ENCODE assay signal across 13 cellular contexts in the genomic region with DNA sequence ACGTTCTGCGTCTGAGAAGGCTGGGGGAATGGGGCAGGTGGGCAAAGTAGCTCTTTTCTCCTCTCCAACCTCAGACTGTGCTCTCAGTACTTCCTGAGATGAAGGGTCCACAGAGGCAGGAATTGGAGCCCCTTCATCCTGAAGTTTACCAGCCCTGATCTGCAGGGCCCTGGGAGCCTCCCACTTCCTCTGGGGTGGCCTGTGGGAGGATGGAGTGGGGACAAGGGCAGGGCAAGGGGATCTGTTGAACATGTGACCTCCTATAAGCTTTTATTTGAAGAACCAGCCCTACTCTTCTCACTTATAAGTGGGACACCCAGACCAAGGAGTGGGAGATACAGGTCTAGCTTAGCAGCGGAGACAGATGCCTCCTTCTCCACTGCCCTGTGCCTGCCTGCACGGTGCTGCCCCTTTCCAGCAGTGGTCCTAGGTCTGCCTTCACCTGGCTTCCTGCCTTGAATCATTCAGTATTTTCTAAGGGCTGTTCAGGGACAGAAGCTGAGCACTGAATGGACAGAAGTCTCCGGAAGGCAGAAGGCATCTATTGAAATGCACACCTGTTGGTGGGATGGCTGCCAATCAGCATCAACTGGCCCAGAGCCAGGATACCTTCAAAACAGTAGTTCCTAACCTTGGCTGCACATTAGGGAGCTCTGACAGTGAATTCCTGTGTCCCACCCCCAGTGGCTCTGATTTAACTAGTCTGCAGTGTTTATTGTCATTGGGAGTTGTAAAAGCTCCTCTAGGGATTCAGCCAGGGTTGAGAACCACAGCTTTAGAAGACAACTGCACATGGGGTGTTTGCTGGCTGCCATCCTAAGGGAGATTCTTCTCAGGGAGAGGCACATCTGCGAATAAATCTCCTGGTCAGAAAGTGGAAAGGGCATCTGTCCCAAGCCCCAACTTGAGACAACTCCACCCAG. TPM values are rescaled to one million over a fixed set of nuclear protein-coding genes. Genes with fewer than 3 reads are reported as not detected.
DNase-seq lines count a peak whose midpoint lies in the region; ATAC-seq, FAIRE-seq and TF ChIP-seq lines count a peak whose summit lies in the region.
"Had no signal": no experiment of that assay in that cellular context is flagged by ENCODE, and none has a peak within 500 bp of the region (broad histone marks: within the 10 kb centered on the region; RNA-seq: fewer than 3 reads in every experiment).

No MANE protein-coding gene starts in this region.

- H3K9me3 Mint-ChIP-seq in naive thymus-derived CD8-positive, alpha-beta T cell = no peaks in the 10 kb centered on the region
- H3K9me3 Mint-ChIP-seq: activated CD4-positive, alpha-beta T cell treated with anti-CD3 and anti-CD28 coated beads, Interleukin-2, amount 10 ng/mL, durations not matched to agents 7 days and 5 days had no signal

- H3K36me3 ChIP-seq in gastrocnemius medialis = no peaks in the 10 kb centered on the region
- H3K36me3 ChIP-seq: thoracic aorta had no signal

- H3K36me3 Mint-ChIP-seq in naive thymus-derived CD8-positive, alpha-beta T cell = no peaks in the 10 kb centered on the region

- FAIRE-seq in GM19239 (lab: Jason Lieb, UNC) = no peak
- FAIRE-seq: colon had no signal

- H3K4me1 ChIP-seq in gastrocnemius medialis = peaks cover 5 to 6% of the 10 kb centered on the region in 2 donors
- H3K4me1 ChIP-seq: psoas muscle had no signal

- TF ChIP-seq POLR2A in gastrocnemius medialis (IDR thresholded peaks at IDR 0.05) = no peak

- no peaks in the 10 kb centered on the region for H3K9me3 ChIP-seq in gastrocnemius medialis
- H3K9me3 ChIP-seq: psoas muscle, thoracic aorta had no signal

- TF ChIP-seq CTCF in gastrocnemius medialis (IDR thresholded peaks at IDR 0.05 in 4 of 5, conservative IDR thresholded peaks at IDR 0.05 in 1 of 5) = no peak

- DNase-seq in NCI-H146 (lab: John Stamatoyannopoulos, UW) (peak; percentile 36), NCI-H146 treated with DMSO at 0.1 percent for 48 hours (lab: John Stamatoyannopoulos, UW; ENCODE audit: unreplicated experiment) (no peak), MV-4-11 (lab: John Stamatoyannopoulos, UW) (peak; percentile 10), caudate nucleus (lab: John Stamatoyannopoulos, UW) (no peak), gastrocnemius medialis (no peak), iPS-NIHi11 (ENCODE audit: low spot score) (no peak), GM19239 (ENCODE audit: insufficient read length, low spot score) (no peak)
- DNase-seq in naive thymus-derived CD8-positive, alpha-beta T cell = no peak

- peaks cover 5 to 27% (median 9%) of the 10 kb centered on the region in 4 donors for H3K4me1 Mint-ChIP-seq in naive thymus-derived CD8-positive, alpha-beta T cell

- H3K27ac ChIP-seq in caudate nucleus (ENCODE audit: low read depth, low read length) = peak overlapping the region; percentile 3
- peak overlapping the region; percentile 62 to 69 (median 64) for H3K27ac ChIP-seq in gastrocnemius medialis

- H3K27me3 Mint-ChIP-seq in naive thymus-derived CD8-positive, alpha-beta T cell = peaks cover 23 to 56% (median 43%) of the 10 kb centered on the region in 5 donors

- in situ Hi-C loops in gastrocnemius medialis (cut with MboI; ENCODE audit: low sequenced_read_pairs in 4 of 4) = no loop called here

- peaks cover 6 to 11% (median 9%) of the 10 kb centered on the region in 3 donors for H3K27me3 ChIP-seq in gastrocnemius medialis

- H3K4me3 Mint-ChIP-seq in naive thymus-derived CD8-positive, alpha-beta T cell = no peak overlapping the region
- H3K4me3 Mint-ChIP-seq: activated CD4-positive, alpha-beta T cell treated with anti-CD3 and anti-CD28 coated beads, Interleukin-2, amount 10 ng/mL, durations not matched to agents 7 days and 5 days had no signal

- intact Hi-C loops in gastrocnemius medialis (cut with DNase I; ENCODE audit: low total_unique reads) = no loop called here

- H3K4me3 ChIP-seq in gastrocnemius medialis = no peak overlapping the region
- H3K4me3 ChIP-seq: psoas muscle, thoracic aorta had no signal

- H3K27ac Mint-ChIP-seq in naive thymus-derived CD8-positive, alpha-beta T cell = no peak overlapping the region
- H3K27ac Mint-ChIP-seq: activated CD4-positive, alpha-beta T cell treated with anti-CD3 and anti-CD28 coated beads, Interleukin-2, amount 10 ng/mL, durations not matched to agents 7 days and 5 days had no signal

- POLR2A ChIA-PET in naive thymus-derived CD8-positive, alpha-beta T cell (lab: Charles Lee) = no interaction called here

- ATAC-seq in gastrocnemius medialis = no peak
- ATAC-seq in naive thymus-derived CD8-positive, alpha-beta T cell = no peak

RNA-seq across cellular contexts. Expression of a gene that starts 2.7 kb away (rescaled TPM):
- total RNA-seq in gastrocnemius medialis = under 1 TPM in 3 of 4 donors, not detected in 1; 0.69 to 0.92 (median 0.72) TPM
- total RNA-seq in naive thymus-derived CD8-positive, alpha-beta T cell = under 1 TPM in 1 of 2 experiments, not detected in 1; 0.88 TPM
- polyA plus RNA-seq in naive thymus-derived CD8-positive, alpha-beta T cell = not detected
- total RNA-seq: activated CD4-positive, alpha-beta T cell treated with anti-CD3 and anti-CD28 coated beads, Interleukin-2, amount 10 ng/mL, durations not matched to agents 7 days and 5 days; T-helper 1 cell treated with Interleukin-12 subunit alpha and Interleukin-12 subunit beta and Interleukin-4 antibody, amounts not matched to agents 30 ng/mL and 1 ng/mL, for 36 hours had no signal

Comparison
In these comparisons a context has a peak if more than half of its experiments do, and no peak if none do; other contexts are left out.
1. DNase-seq: peak in NCI-H146 (single experiment) and MV-4-11 (single experiment); none in NCI-H146 treated with DMSO at 0.1 percent for 48 hours (single experiment), caudate nucleus (0 of 61), gastrocnemius medialis (0 of 2), iPS-NIHi11 (single experiment), GM19239 (single experiment) and naive thymus-derived CD8-positive, alpha-beta T cell (0 of 10).